In genomic region chr6:120378582-120379220, GRCh38 we compare ENCODE assay signal across 9 cellular contexts.
DNase-seq lines count a peak whose midpoint lies in the region; ATAC-seq and TF ChIP-seq lines count a peak whose summit lies in the region.
"Had no signal": no experiment of that assay in that cellular context is flagged by ENCODE, and none has a peak within 500 bp of the region (broad histone marks: within the 10 kb centered on the region; RNA-seq: fewer than 3 reads in every experiment).

No MANE protein-coding gene starts in this region.

- no peaks in the 10 kb centered on the region for H3K79me2 ChIP-seq in OCI-LY1 (ENCODE audit: insufficient read depth, low read length)

- no peak overlapping the region for H2AFZ ChIP-seq in OCI-LY1 (ENCODE audit: low read length)

- no peaks in the 10 kb centered on the region for H4K20me1 ChIP-seq in OCI-LY1 (ENCODE audit: insufficient read depth, low read length)

- TF ChIP-seq CTCF in OCI-LY1 (IDR thresholded peaks at IDR 0.05; ENCODE audit: low read length), result peak; percentile 79
- peak; percentile 51 for TF ChIP-seq CTCF in fibroblast of the aortic adventitia (IDR thresholded peaks at IDR 0.05; ENCODE audit: insufficient read depth, low read length)
- TF ChIP-seq CTCF in ascending aorta (IDR thresholded peaks at IDR 0.05), result peak in 1 of 3 experiments; percentile 10

- H3K9me3 ChIP-seq in OCI-LY1 (ENCODE audit: low read length) (no peaks in the 10 kb centered on the region), ascending aorta (no peaks in the 10 kb centered on the region)

- H3K4me1 ChIP-seq in OCI-LY1 (ENCODE audit: insufficient read depth, low read length, severe bottlenecking), result no peaks in the 10 kb centered on the region
- no peaks in the 10 kb centered on the region for H3K4me1 ChIP-seq in ascending aorta

- H3K36me3 ChIP-seq in OCI-LY1 (ENCODE audit: insufficient read depth, low read length) (no peaks in the 10 kb centered on the region), ascending aorta (no peaks in the 10 kb centered on the region)

- no peak overlapping the region for H3K27ac ChIP-seq in OCI-LY1 (ENCODE audit: low read depth, low read length, poor library complexity, severe bottlenecking)
- no peak overlapping the region for H3K27ac ChIP-seq in ascending aorta

- H3K9ac ChIP-seq in OCI-LY1 (ENCODE audit: low read length), result no peak overlapping the region

- H3K27me3 ChIP-seq in OCI-LY1 (ENCODE audit: insufficient read depth, low read length) (no peaks in the 10 kb centered on the region), ascending aorta (no peaks in the 10 kb centered on the region)

- H3K4me3 ChIP-seq in OCI-LY1 (ENCODE audit: low read depth, low read length, poor library complexity, severe bottlenecking) (no peak overlapping the region), fibroblast of the aortic adventitia (ENCODE audit: low read depth, low read length) (no peak overlapping the region), ascending aorta (no peak overlapping the region)

- no peak overlapping the region for H3K4me2 ChIP-seq in OCI-LY1 (ENCODE audit: low read length)

- intact Hi-C loops in ascending aorta (cut with DNase I), result no loop called here

- ATAC-seq in GM19463 (IDR thresholded peaks at IDR 0.05; ENCODE audit: unreplicated experiment) (peak; percentile 88), HG03439 (IDR thresholded peaks at IDR 0.05; ENCODE audit: unreplicated experiment) (peak; percentile 90), HG02763 (IDR thresholded peaks at IDR 0.05; ENCODE audit: unreplicated experiment) (no peak)
- ATAC-seq: naive thymus-derived CD4-positive, alpha-beta T cell had no signal

- DNase-seq in DMS 273 treated with DMSO at 0.1 percent for 48 hours (lab: John Stamatoyannopoulos, UW) (peak; percentile 29), fibroblast of the aortic adventitia (ENCODE audit: low read depth) (peak; percentile 24), ascending aorta (ENCODE audit: low spot score in 2 of 2) (no peak)
- no peak for DNase-seq in activated CD4-positive, alpha-beta T cell treated with anti-CD3 and anti-CD28 coated beads for 4 hours

- H3K9me2 ChIP-seq in OCI-LY1 (ENCODE audit: low read depth, low read length), result no peaks in the 10 kb centered on the region

- H3F3A ChIP-seq in OCI-LY1 (ENCODE audit: insufficient read depth, low read length), result no peaks in the 10 kb centered on the region

Comparison
In these comparisons a context has a peak if more than half of its experiments do, and no peak if none do; other contexts are left out.
1. DNase-seq: peak in DMS 273 treated with DMSO at 0.1 percent for 48 hours (single experiment) and fibroblast of the aortic adventitia (single experiment); none in activated CD4-positive, alpha-beta T cell treated with anti-CD3 and anti-CD28 coated beads for 4 hours (0 of 2) and ascending aorta (0 of 2).